29 cellular contexts compared by ENCODE assay signal in the genomic region with DNA sequence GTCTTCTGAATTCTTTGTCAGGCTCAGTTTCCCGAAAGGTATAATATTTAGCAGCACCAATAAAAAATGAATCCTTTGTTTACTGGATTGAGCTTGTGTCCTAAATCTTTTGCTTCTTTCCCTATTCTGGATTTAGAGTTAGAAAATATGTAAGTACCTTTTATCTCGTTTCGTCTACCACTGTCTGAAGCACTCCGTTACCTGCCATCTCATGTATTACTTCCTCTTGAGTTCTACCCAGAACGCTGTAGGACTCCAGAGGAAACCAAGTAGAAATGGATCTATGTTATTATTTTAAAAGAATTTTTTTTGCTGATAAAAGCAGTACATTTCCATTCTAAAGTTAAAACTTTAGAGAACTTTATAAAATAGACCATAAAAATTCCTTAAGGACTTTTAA. TPM values are rescaled to one million over a fixed set of nuclear protein-coding genes. Genes with fewer than 3 reads are reported as not detected.
DNase-seq lines count a peak whose midpoint lies in the region; ATAC-seq and TF ChIP-seq lines count a peak whose summit lies in the region.
"Had no signal": no experiment of that assay in that cellular context is flagged by ENCODE, and none has a peak within 500 bp of the region (broad histone marks: within the 10 kb centered on the region; RNA-seq: fewer than 3 reads in every experiment).

No MANE protein-coding gene starts in this region.

- peak overlapping the region; percentile 64 for H3K4me2 ChIP-seq in MM.1S (ENCODE audit: low read depth, low read length)
- H3K4me2 ChIP-seq: A549, hepatocyte had no signal

- CTCF ChIA-PET in activated naive CD4-positive, alpha-beta T cell treated with anti-CD3 and anti-CD28 coated beads, Interleukin-2, amount 10 ng/mL, durations not matched to agents 7 days and 5 days (lab: Charles Lee), result interaction anchor here (1.2 to 1.4 kb wide), 2 partner anchors 76 to 77 kb away, joined by 3 to 5 read pairs; no protein-coding TSS in a partner anchor

- no peaks in the 10 kb centered on the region for H3K27me3 Mint-ChIP-seq in activated naive CD4-positive, alpha-beta T cell treated with anti-CD3 and anti-CD28 coated beads, Interleukin-2, amount 50 U/mL, for 24 hours
- no peaks in the 10 kb centered on the region for H3K27me3 Mint-ChIP-seq in activated naive CD4-positive, alpha-beta T cell treated with anti-CD3 and anti-CD28 coated beads, Interleukin-2, amount 10 ng/mL, durations not matched to agents 7 days and 5 days
- no peaks in the 10 kb centered on the region for H3K27me3 Mint-ChIP-seq in memory B cell
- no peaks in the 10 kb centered on the region for H3K27me3 Mint-ChIP-seq in glutamatergic neuron (ENCODE audit: unreplicated experiment)
- H3K27me3 Mint-ChIP-seq: activated CD4-positive, alpha-beta T cell treated with anti-CD3 and anti-CD28 coated beads, Interleukin-2, amount 10 ng/mL, durations not matched to agents 24 days and 14 days; dendritic cell treated with granulocyte-macrophage colony-stimulating factor and Interleukin-4, amounts not matched to agents 40 ng/mL and 50 ng/mL, for 4 days; progenitor cell of endocrine pancreas had no signal

- peak overlapping the region; percentile 38; the same call in 1 of the 2 replicates for H3K9ac ChIP-seq in MM.1S (ENCODE audit: low read length)

- H3K36me3 ChIP-seq in MM.1S (replicated peaks; ENCODE audit: insufficient read depth, low read length), result peaks cover 8% of the 10 kb centered on the region; the same call in 1 of the 2 replicates
- H3K36me3 ChIP-seq: esophagus muscularis mucosa, HAP-1, right lobe of liver, vagina had no signal

- H3K9me2 ChIP-seq in MM.1S (replicated peaks; ENCODE audit: insufficient read depth, low read length), result no peaks in the 10 kb centered on the region

- DNase-seq in activated naive CD4-positive, alpha-beta T cell treated with anti-CD3 and anti-CD28 coated beads, Interleukin-2, amount 10 ng/mL, durations not matched to agents 7 days and 5 days, result no peak
- no peak for DNase-seq in MM.1S
- no peak for DNase-seq in memory B cell (ENCODE audit: low spot score in 2 of 2)
- no peak for DNase-seq in glutamatergic neuron
- no peak for DNase-seq in SKM-1 treated with dmso at 0.1 percent for 144 hours (lab: John Stamatoyannopoulos, UW; ENCODE audit: unreplicated experiment)
- DNase-seq: activated CD4-positive, alpha-beta T cell treated with anti-CD3 and anti-CD28 coated beads, Interleukin-2, amount 10 ng/mL, durations not matched to agents 24 days and 14 days; activated naive CD4-positive, alpha-beta T cell treated with anti-CD3 and anti-CD28 coated beads, Interleukin-2, amount 50 U/mL, for 16 hours; activated T-cell treated with anti-CD3 and anti-CD28 coated beads, Interleukin-2, amount 50 U/mL, for 48 hours; AML-193; central memory CD4-positive, alpha-beta T cell; foreskin melanocyte; NCI-H1436; NCI-H2081 treated with DMSO at 0.1 percent for 48 hours; NCI-H748 treated with DMSO at 0.1 percent for 48 hours; right lobe of liver; stimulated activated CD4-positive, alpha-beta T cell treated with anti-CD3 and anti-CD28 coated beads, Interleukin-4, amount 100 ng/mL, for 1 hour; T-helper 2 cell had no signal

- peak overlapping the region; percentile 86 for H3K27ac Mint-ChIP-seq in activated naive CD4-positive, alpha-beta T cell treated with anti-CD3 and anti-CD28 coated beads, Interleukin-2, amount 50 U/mL, for 24 hours
- no peak overlapping the region for H3K27ac Mint-ChIP-seq in activated naive CD4-positive, alpha-beta T cell treated with anti-CD3 and anti-CD28 coated beads, Interleukin-2, amount 10 ng/mL, durations not matched to agents 7 days and 5 days
- H3K27ac Mint-ChIP-seq in memory B cell, result peak overlapping the region; percentile 80
- no peak overlapping the region for H3K27ac Mint-ChIP-seq in glutamatergic neuron (ENCODE audit: unreplicated experiment)
- H3K27ac Mint-ChIP-seq: activated CD4-positive, alpha-beta T cell treated with anti-CD3 and anti-CD28 coated beads, Interleukin-2, amount 10 ng/mL, durations not matched to agents 24 days and 14 days; dendritic cell treated with granulocyte-macrophage colony-stimulating factor and Interleukin-4, amounts not matched to agents 40 ng/mL and 50 ng/mL, for 4 days; progenitor cell of endocrine pancreas had no signal

- no peaks in the 10 kb centered on the region for H3K9me3 Mint-ChIP-seq in activated naive CD4-positive, alpha-beta T cell treated with anti-CD3 and anti-CD28 coated beads, Interleukin-2, amount 50 U/mL, for 24 hours
- H3K9me3 Mint-ChIP-seq in activated naive CD4-positive, alpha-beta T cell treated with anti-CD3 and anti-CD28 coated beads, Interleukin-2, amount 10 ng/mL, durations not matched to agents 7 days and 5 days, result no peaks in the 10 kb centered on the region
- H3K9me3 Mint-ChIP-seq in memory B cell, result no peaks in the 10 kb centered on the region
- H3K9me3 Mint-ChIP-seq in glutamatergic neuron (ENCODE audit: unreplicated experiment), result no peaks in the 10 kb centered on the region
- H3K9me3 Mint-ChIP-seq: activated CD4-positive, alpha-beta T cell treated with anti-CD3 and anti-CD28 coated beads, Interleukin-2, amount 10 ng/mL, durations not matched to agents 24 days and 14 days; dendritic cell treated with granulocyte-macrophage colony-stimulating factor and Interleukin-4, amounts not matched to agents 40 ng/mL and 50 ng/mL, for 4 days had no signal

- peak overlapping the region; percentile 58 for H3K4me3 Mint-ChIP-seq in activated naive CD4-positive, alpha-beta T cell treated with anti-CD3 and anti-CD28 coated beads, Interleukin-2, amount 50 U/mL, for 24 hours
- H3K4me3 Mint-ChIP-seq in activated naive CD4-positive, alpha-beta T cell treated with anti-CD3 and anti-CD28 coated beads, Interleukin-2, amount 10 ng/mL, durations not matched to agents 7 days and 5 days, result no peak overlapping the region
- H3K4me3 Mint-ChIP-seq in memory B cell, result peak overlapping the region; percentile 48
- H3K4me3 Mint-ChIP-seq in glutamatergic neuron (ENCODE audit: unreplicated experiment), result no peak overlapping the region
- H3K4me3 Mint-ChIP-seq: activated CD4-positive, alpha-beta T cell treated with anti-CD3 and anti-CD28 coated beads, Interleukin-2, amount 10 ng/mL, durations not matched to agents 24 days and 14 days; dendritic cell treated with granulocyte-macrophage colony-stimulating factor and Interleukin-4, amounts not matched to agents 40 ng/mL and 50 ng/mL, for 4 days had no signal

- no peak overlapping the region for H2AFZ ChIP-seq in MM.1S (ENCODE audit: low read length)
- H2AFZ ChIP-seq: hepatocyte had no signal

- peak overlapping the region; percentile 28 for H3K4me3 ChIP-seq in MM.1S (ENCODE audit: low read length)
- H3K4me3 ChIP-seq: A549, esophagus muscularis mucosa, HAP-1, hepatocyte, K562, right lobe of liver, vagina had no signal

- H4K20me1 ChIP-seq in MM.1S (ENCODE audit: insufficient read depth, low read length), result peaks cover 55% of the 10 kb centered on the region

- H3K27me3 ChIP-seq in MM.1S (replicated peaks; ENCODE audit: insufficient read depth, low read length), result no peaks in the 10 kb centered on the region
- H3K27me3 ChIP-seq: esophagus muscularis mucosa, hepatocyte, right lobe of liver, vagina had no signal

- peaks cover 78% of the 10 kb centered on the region for H3F3A ChIP-seq in MM.1S (ENCODE audit: insufficient read depth, low read length)

- H3K4me1 ChIP-seq in MM.1S (ENCODE audit: low read length), result peaks cover 70% of the 10 kb centered on the region
- H3K4me1 ChIP-seq: HAP-1 had no signal

- no peaks in the 10 kb centered on the region for H3K9me3 ChIP-seq in MM.1S (replicated peaks; ENCODE audit: insufficient read depth, low read length)
- H3K9me3 ChIP-seq: A549, esophagus muscularis mucosa, HAP-1, right lobe of liver, vagina had no signal

- ATAC-seq in memory B cell (ENCODE audit: low read depth) (peak; percentile 71), GM21737 (IDR thresholded peaks at IDR 0.05; ENCODE audit: unreplicated experiment) (no peak), HG03442 (IDR thresholded peaks at IDR 0.05; ENCODE audit: unreplicated experiment) (no peak)
- ATAC-seq: A549, K562, right lobe of liver had no signal

- peaks cover 88% of the 10 kb centered on the region for H3K4me1 Mint-ChIP-seq in activated naive CD4-positive, alpha-beta T cell treated with anti-CD3 and anti-CD28 coated beads, Interleukin-2, amount 50 U/mL, for 24 hours
- H3K4me1 Mint-ChIP-seq in activated naive CD4-positive, alpha-beta T cell treated with anti-CD3 and anti-CD28 coated beads, Interleukin-2, amount 10 ng/mL, durations not matched to agents 7 days and 5 days, result peaks cover 64% of the 10 kb centered on the region
- H3K4me1 Mint-ChIP-seq in memory B cell, result peaks cover 42% of the 10 kb centered on the region
- peaks cover 14% of the 10 kb centered on the region for H3K4me1 Mint-ChIP-seq in glutamatergic neuron (ENCODE audit: low read depth, unreplicated experiment)

- peaks cover 5% of the 10 kb centered on the region for H3K36me3 Mint-ChIP-seq in activated naive CD4-positive, alpha-beta T cell treated with anti-CD3 and anti-CD28 coated beads, Interleukin-2, amount 50 U/mL, for 24 hours
- peaks cover 10% of the 10 kb centered on the region for H3K36me3 Mint-ChIP-seq in activated naive CD4-positive, alpha-beta T cell treated with anti-CD3 and anti-CD28 coated beads, Interleukin-2, amount 10 ng/mL, durations not matched to agents 7 days and 5 days
- H3K36me3 Mint-ChIP-seq in memory B cell (peaks cover 7% of the 10 kb centered on the region), glutamatergic neuron (ENCODE audit: unreplicated experiment) (no peaks in the 10 kb centered on the region)

- TF ChIP-seq CTCF in MM.1S (IDR thresholded peaks at IDR 0.05; ENCODE audit: low read length) (no peak), glutamatergic neuron (IDR thresholded peaks at IDR 0.05; ENCODE audit: partially characterized antibody, unreplicated experiment) (no peak)

- peak overlapping the region; percentile 55; the same call in 1 of the 2 replicates for H3K27ac ChIP-seq in MM.1S (ENCODE audit: low read length)
- H3K27ac ChIP-seq: A549, hepatocyte, right lobe of liver, RWPE1, vagina had no signal

- H3K79me2 ChIP-seq in MM.1S (ENCODE audit: low read length), result peaks cover 98% of the 10 kb centered on the region

RNA-seq across cellular contexts. Expression of a gene that starts 13.5 kb away (rescaled TPM):
- 41.6 TPM for total RNA-seq in glutamatergic neuron (ENCODE audit: unreplicated experiment)

RNA-seq across cellular contexts. Expression of a gene that starts 47.6 kb away (rescaled TPM):
- 133 TPM for total RNA-seq in glutamatergic neuron (ENCODE audit: unreplicated experiment)

Comparison
In these comparisons a context has a peak if more than half of its experiments do, and no peak if none do; other contexts are left out.
1. H3K27ac Mint-ChIP-seq: peak in activated naive CD4-positive, alpha-beta T cell treated with anti-CD3 and anti-CD28 coated beads, Interleukin-2, amount 50 U/mL, for 24 hours (single experiment) and memory B cell (single experiment); none in activated naive CD4-positive, alpha-beta T cell treated with anti-CD3 and anti-CD28 coated beads, Interleukin-2, amount 10 ng/mL, durations not matched to agents 7 days and 5 days (single experiment) and glutamatergic neuron (single experiment).
2. H3K4me3 Mint-ChIP-seq: peak in activated naive CD4-positive, alpha-beta T cell treated with anti-CD3 and anti-CD28 coated beads, Interleukin-2, amount 50 U/mL, for 24 hours (single experiment) and memory B cell (single experiment); none in activated naive CD4-positive, alpha-beta T cell treated with anti-CD3 and anti-CD28 coated beads, Interleukin-2, amount 10 ng/mL, durations not matched to agents 7 days and 5 days (single experiment) and glutamatergic neuron (single experiment).